In the genomic region with DNA sequence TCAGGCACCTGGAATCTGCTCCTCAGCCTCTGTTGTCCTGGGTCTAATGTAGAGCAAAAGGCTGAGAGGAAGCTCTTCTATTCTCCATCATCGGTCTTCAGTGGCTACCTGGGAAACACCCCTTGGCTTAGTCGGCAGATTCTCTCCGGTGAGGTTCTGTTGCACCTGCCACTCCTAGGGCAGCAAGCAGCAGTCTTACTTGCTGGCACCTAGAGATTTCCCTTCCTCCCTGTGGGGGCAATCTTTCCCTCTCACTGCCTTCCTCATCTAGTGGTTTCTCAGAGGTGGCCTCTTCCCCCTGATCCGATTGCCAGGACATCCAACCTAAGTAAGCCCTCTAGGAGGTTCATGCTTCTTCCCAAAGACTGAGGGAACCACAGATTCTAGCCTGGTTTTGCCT, we compare ENCODE assay signal across 1 cellular context.
TF ChIP-seq lines count a peak whose summit lies in the region.

No MANE protein-coding gene starts in this region.

TF ChIP-seq in A549, 52 proteins besides CTCF, POLR2A, EP300 and RAD21:
- no peak for TF ChIP-seq ZFP36 (IDR thresholded peaks at IDR 0.05; ENCODE audit: borderline replicate concordance, partially characterized antibody)
- no peak for TF ChIP-seq HOXB5 (CRISPR knock-in tag; IDR thresholded peaks at IDR 0.05)
- TF ChIP-seq, protein P1, sequence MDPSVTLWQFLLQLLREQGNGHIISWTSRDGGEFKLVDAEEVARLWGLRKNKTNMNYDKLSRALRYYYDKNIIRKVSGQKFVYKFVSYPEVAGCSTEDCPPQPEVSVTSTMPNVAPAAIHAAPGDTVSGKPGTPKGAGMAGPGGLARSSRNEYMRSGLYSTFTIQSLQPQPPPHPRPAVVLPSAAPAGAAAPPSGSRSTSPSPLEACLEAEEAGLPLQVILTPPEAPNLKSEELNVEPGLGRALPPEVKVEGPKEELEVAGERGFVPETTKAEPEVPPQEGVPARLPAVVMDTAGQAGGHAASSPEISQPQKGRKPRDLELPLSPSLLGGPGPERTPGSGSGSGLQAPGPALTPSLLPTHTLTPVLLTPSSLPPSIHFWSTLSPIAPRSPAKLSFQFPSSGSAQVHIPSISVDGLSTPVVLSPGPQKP (IDR thresholded peaks at IDR 0.05; ENCODE audit: low read depth, low read length): no peak
- TF ChIP-seq POLR2AphosphoS2 (conservative IDR thresholded peaks at IDR 0.05; ENCODE audit: low read length): no peak
TF ChIP-seq in A549: peak in this region for 0.
